22 cellular contexts compared by ENCODE assay signal in the genomic region with DNA sequence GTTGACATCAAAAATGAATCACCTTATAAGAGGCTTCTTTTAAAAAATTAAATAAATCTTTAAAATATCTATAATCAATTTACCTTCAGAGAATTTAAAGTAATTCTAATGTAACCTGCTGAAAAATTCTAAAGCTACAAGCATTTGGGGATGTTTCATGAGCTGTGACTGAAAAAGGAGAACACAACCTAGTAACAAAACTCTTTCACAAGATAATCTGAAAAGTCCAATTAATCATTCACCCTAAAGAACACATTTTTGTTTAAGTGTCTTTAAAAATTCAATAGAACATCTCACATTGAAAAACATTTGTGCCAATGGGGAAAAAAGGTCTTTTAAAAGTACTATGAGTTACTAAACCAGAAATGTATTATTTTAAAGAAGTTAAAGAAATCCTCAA.
"Had no signal": no experiment of that assay in that cellular context is flagged by ENCODE, and none has a peak within 500 bp of the region (broad histone marks: within the 10 kb centered on the region; RNA-seq: fewer than 3 reads in every experiment).

No MANE protein-coding gene starts in this region.

- H3K4me1 Mint-ChIP-seq: endodermal cell had no signal

- DNase-seq: activated CD4-positive, alpha-beta T cell treated with anti-CD3 and anti-CD28 coated beads, Interleukin-2, amount 10 ng/mL, durations not matched to agents 24 days and 14 days; activated CD8-positive, alpha-beta T cell treated with anti-CD3 and anti-CD28 coated beads for 36 hours; activated naive CD4-positive, alpha-beta T cell; activated naive CD8-positive, alpha-beta T cell treated with anti-CD3 and anti-CD28 coated beads for 36 hours; activated T-cell treated with anti-CD3 and anti-CD28 coated beads, Interleukin-2, amount 50 U/mL, for 1 hour; amygdala; brain microvascular endothelial cell; central memory CD4-positive, alpha-beta T cell; colonic mucosa; endodermal cell; foreskin fibroblast; left ventricle myocardium inferior; naive B cell; stimulated activated CD4-positive, alpha-beta T cell treated with anti-CD3 and anti-CD28 coated beads, Interleukin-4, amount 100 ng/mL, for 24 hours; stomach; T-helper 1 cell; T1000; upper lobe of right lung had no signal

- H3K27ac Mint-ChIP-seq: activated CD4-positive, alpha-beta T cell treated with anti-CD3 and anti-CD28 coated beads, Interleukin-2, amount 10 ng/mL, durations not matched to agents 24 days and 14 days; activated CD8-positive, alpha-beta T cell treated with anti-CD3 and anti-CD28 coated beads for 36 hours; activated naive CD8-positive, alpha-beta T cell treated with anti-CD3 and anti-CD28 coated beads for 36 hours; activated T-helper 17 cell treated with anti-CD3 and anti-CD28 coated beads, Interleukin-2, amount 50 U/mL, for 72 hours; endodermal cell had no signal

- H3K27me3 Mint-ChIP-seq: activated CD4-positive, alpha-beta T cell treated with anti-CD3 and anti-CD28 coated beads, Interleukin-2, amount 10 ng/mL, durations not matched to agents 24 days and 14 days; activated CD8-positive, alpha-beta T cell treated with anti-CD3 and anti-CD28 coated beads for 36 hours; activated naive CD8-positive, alpha-beta T cell treated with anti-CD3 and anti-CD28 coated beads for 36 hours; activated T-helper 17 cell treated with anti-CD3 and anti-CD28 coated beads, Interleukin-2, amount 50 U/mL, for 72 hours; memory B cell; naive B cell had no signal

- ATAC-seq: activated CD8-positive, alpha-beta T cell treated with anti-CD3 and anti-CD28 coated beads for 36 hours; activated T-helper 17 cell treated with anti-CD3 and anti-CD28 coated beads, Interleukin-2, amount 50 U/mL, for 72 hours; stimulated activated effector memory CD8-positive, alpha-beta T cell treated with anti-CD3 and anti-CD28 coated beads, Interleukin-12 subunit alpha, Interleukin-12 subunit beta, amount 100 ng/mL, for 72 hours; upper lobe of right lung had no signal

- H3K4me3 Mint-ChIP-seq: activated CD4-positive, alpha-beta T cell treated with anti-CD3 and anti-CD28 coated beads, Interleukin-2, amount 10 ng/mL, durations not matched to agents 24 days and 14 days; activated CD8-positive, alpha-beta T cell treated with anti-CD3 and anti-CD28 coated beads for 36 hours; activated naive CD8-positive, alpha-beta T cell treated with anti-CD3 and anti-CD28 coated beads for 36 hours; activated T-helper 17 cell treated with anti-CD3 and anti-CD28 coated beads, Interleukin-2, amount 50 U/mL, for 72 hours; endodermal cell; memory B cell; neural crest cell; stimulated activated effector memory CD8-positive, alpha-beta T cell treated with anti-CD3 and anti-CD28 coated beads, Interleukin-12 subunit alpha, Interleukin-12 subunit beta, amount 100 ng/mL, for 72 hours had no signal
